Comparison of ENCODE assay signal across 9 cellular contexts in the genomic region with DNA sequence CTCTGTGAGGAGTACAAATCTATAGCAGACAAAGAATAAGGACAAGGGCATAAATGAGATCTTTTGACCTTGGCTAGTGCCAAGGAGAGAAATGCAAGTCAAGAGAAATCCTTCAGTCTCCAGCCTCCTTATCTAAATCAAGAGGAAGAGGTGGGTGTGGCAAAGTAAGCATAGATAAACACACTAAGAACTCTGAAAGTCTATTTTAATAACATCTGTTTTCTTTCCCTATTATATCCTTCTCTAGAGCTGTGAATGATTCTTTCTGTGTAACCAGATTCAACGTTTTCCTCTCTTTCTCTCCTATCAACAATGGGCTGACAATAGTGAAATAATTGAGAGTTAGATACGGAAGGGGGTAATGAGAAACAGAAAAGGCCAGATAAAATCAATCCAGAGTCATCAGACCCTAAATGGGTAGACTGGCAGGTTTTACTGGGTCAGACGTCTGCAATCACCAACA.
DNase-seq lines count a peak whose midpoint lies in the region; ATAC-seq and TF ChIP-seq lines count a peak whose summit lies in the region.
"Had no signal": no experiment of that assay in that cellular context is flagged by ENCODE, and none has a peak within 500 bp of the region (broad histone marks: within the 10 kb centered on the region; RNA-seq: fewer than 3 reads in every experiment).

No MANE protein-coding gene starts in this region.

- no peaks in the 10 kb centered on the region for H3K79me2 ChIP-seq in mammary epithelial cell (ENCODE audit: insufficient read depth, low read length)

- TF ChIP-seq CTCF in breast epithelium (IDR thresholded peaks at IDR 0.05) (no peak), mammary epithelial cell (conservative IDR thresholded peaks at IDR 0.05 in 1 of 2, IDR thresholded peaks at IDR 0.05 in 1 of 2; ENCODE audit: extremely low read depth in 1 of 2, insufficient read depth in 1 of 2, low read depth in 1 of 2, low read length in 2 of 2) (no peak), prostate gland (IDR thresholded peaks at IDR 0.05) (no peak)

- H3K9me3 ChIP-seq in breast epithelium (no peaks in the 10 kb centered on the region), mammary epithelial cell (replicated peaks; ENCODE audit: insufficient read depth, low read length) (no peaks in the 10 kb centered on the region), prostate gland (no peaks in the 10 kb centered on the region)

- no peaks in the 10 kb centered on the region for H3K27me3 Mint-ChIP-seq in naive thymus-derived CD8-positive, alpha-beta T cell

- no peak overlapping the region for H3K4me3 ChIP-seq in breast epithelium
- H3K4me3 ChIP-seq in mammary epithelial cell (replicated peaks in 1 of 3; ENCODE audit: insufficient read depth in 1 of 3, low read depth in 2 of 3, low read length in 3 of 3) = no peak overlapping the region
- H3K4me3 ChIP-seq in prostate gland = no peak overlapping the region

- peak overlapping the region; percentile 85 to 88 for H3K27ac ChIP-seq in breast epithelium
- H3K27ac ChIP-seq in mammary epithelial cell (ENCODE audit: insufficient read depth, low read depth, low read length) = no peak overlapping the region
- H3K27ac ChIP-seq in layer of hippocampus (ENCODE audit: low read depth, low read length) = peak overlapping the region; percentile 9
- H3K27ac ChIP-seq in prostate gland = peak overlapping the region; percentile 51 to 53

- no peak overlapping the region for H3K9ac ChIP-seq in mammary epithelial cell (ENCODE audit: insufficient read depth, low read length)

- no peaks in the 10 kb centered on the region for H3K9me3 Mint-ChIP-seq in naive thymus-derived CD8-positive, alpha-beta T cell

- BruUV-seq in mammary epithelial cell (replicated peaks; lab: Mats Ljungman, UMichigan) = no TSS peak

- TF ChIP-seq POLR2A in breast epithelium (IDR thresholded peaks at IDR 0.05) (no peak), prostate gland (IDR thresholded peaks at IDR 0.05) (no peak)

- dilution Hi-C loops in mammary epithelial cell (cut with HindIII; ENCODE audit: low sequenced_read_pairs) = loop anchor here (5.0 kb wide), 1 partner anchor 42 kb away; no protein-coding TSS in a partner anchor

- DNase-seq in breast epithelium (ENCODE audit: low spot score in 2 of 2) (no peak), mammary epithelial cell (no peak), prostate gland (ENCODE audit: low spot score) (no peak), NCI-H526 treated with DMSO at 0.1 percent for 48 hours (lab: John Stamatoyannopoulos, UW) (no peak), NCI-H187 (lab: John Stamatoyannopoulos, UW) (no peak), AG08395 (ENCODE audit: low spot score) (no peak)
- no peak for DNase-seq in naive thymus-derived CD8-positive, alpha-beta T cell
- DNase-seq: activated CD4-positive, CD25-positive, alpha-beta regulatory T cell treated with anti-CD3 and anti-CD28 coated beads, Interleukin-2, amount 50 U/mL, for 72 hours had no signal

- H3K27ac Mint-ChIP-seq in naive thymus-derived CD8-positive, alpha-beta T cell = no peak overlapping the region

- no peak overlapping the region for H3K4me2 ChIP-seq in mammary epithelial cell (ENCODE audit: insufficient read depth, low read depth, low read length)

- H3K36me3 ChIP-seq in breast epithelium = no peaks in the 10 kb centered on the region
- H3K36me3 ChIP-seq in mammary epithelial cell (ENCODE audit: insufficient read depth, low read length) = no peaks in the 10 kb centered on the region
- no peaks in the 10 kb centered on the region for H3K36me3 ChIP-seq in prostate gland

- no peak overlapping the region for H2AFZ ChIP-seq in mammary epithelial cell (ENCODE audit: low read depth, low read length)

- no peak overlapping the region for H3K4me3 Mint-ChIP-seq in naive thymus-derived CD8-positive, alpha-beta T cell

- H4K20me1 ChIP-seq in mammary epithelial cell (ENCODE audit: insufficient read depth, low read length) = no peaks in the 10 kb centered on the region

- H3K27me3 ChIP-seq in breast epithelium (no peaks in the 10 kb centered on the region), mammary epithelial cell (ENCODE audit: insufficient read depth, low read length) (no peaks in the 10 kb centered on the region), layer of hippocampus (ENCODE audit: control insufficient read depth, insufficient read depth, low read length) (no peaks in the 10 kb centered on the region), prostate gland (replicated peaks; ENCODE audit: insufficient read depth) (no peaks in the 10 kb centered on the region)

- intact Hi-C loops in breast epithelium (cut with DNase I; ENCODE audit: low total_unique reads) (no loop called here), mammary epithelial cell (cut with micrococcal nuclease) (no loop called here), prostate gland (cut with DNase I) (loop anchor here (5.0 kb wide), 2 partner anchors 67 to 93 kb away; no protein-coding TSS in a partner anchor)

- 62% methylated on average over 3 of the region's 3 CpGs for WGBS in mammary epithelial cell (ENCODE audit: low coverage, missing lambda C conversion rate)
- 2% methylated on average over 3 of the region's 3 CpGs for WGBS in prostate gland

- peaks cover 11 to 17% of the 10 kb centered on the region in 2 donors for H3K4me1 ChIP-seq in breast epithelium
- peaks cover 18% of the 10 kb centered on the region for H3K4me1 ChIP-seq in mammary epithelial cell (ENCODE audit: insufficient read depth, low read length)
- H3K4me1 ChIP-seq in prostate gland (replicated peaks) = peaks cover 7% of the 10 kb centered on the region

- ATAC-seq in naive thymus-derived CD8-positive, alpha-beta T cell = no peak

- POLR2A ChIA-PET in naive thymus-derived CD8-positive, alpha-beta T cell (lab: Charles Lee) = no interaction called here

- in situ Hi-C loops in mammary epithelial cell (cut with MboI; ENCODE audit: low sequenced_read_pairs in 2 of 2) = no loop called here

- peaks cover 10 to 75% (median 32%) of the 10 kb centered on the region in 3 donors for H3K36me3 Mint-ChIP-seq in naive thymus-derived CD8-positive, alpha-beta T cell

- H3K4me1 Mint-ChIP-seq in naive thymus-derived CD8-positive, alpha-beta T cell = peaks cover 0 to 3% (median 0%) of the 10 kb centered on the region in 4 donors

- CTCF ChIA-PET in mammary epithelial cell (lab: Charles Lee; ENCODE audit: low non-redundant PET) = no interaction called here
